8 cellular contexts compared by ENCODE assay signal in the genomic region with DNA sequence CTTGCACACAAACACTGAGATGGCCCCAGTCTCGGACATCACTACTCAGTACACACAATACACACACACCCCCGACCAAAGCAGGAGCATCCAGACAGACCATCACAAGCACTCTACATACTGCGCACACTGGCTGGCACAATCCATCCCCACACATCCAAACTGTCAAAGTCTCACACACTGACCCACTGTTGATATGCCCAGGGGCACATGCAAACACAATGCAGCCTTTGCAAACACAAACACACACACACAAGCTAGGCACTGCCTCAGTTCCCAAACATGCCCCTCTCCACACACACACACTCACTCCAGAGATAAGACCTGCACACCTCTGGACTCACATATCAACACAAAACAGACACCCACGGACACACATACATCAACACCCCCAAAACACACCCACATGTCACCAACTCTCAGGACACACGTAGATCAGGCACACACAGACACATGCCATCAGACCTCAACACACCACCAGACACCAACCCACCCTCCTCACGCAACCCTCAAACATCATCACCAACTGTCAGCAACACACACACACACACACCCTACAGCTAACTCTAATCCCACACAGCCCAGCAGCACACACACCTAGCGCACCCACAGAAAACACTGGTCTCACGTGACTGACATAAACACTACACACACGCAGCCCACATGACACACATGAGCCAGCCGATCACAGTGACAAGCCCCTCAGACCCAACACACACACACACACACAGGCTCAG. TPM values are rescaled to one million over a fixed set of nuclear protein-coding genes. Genes with fewer than 3 reads are reported as not detected.
DNase-seq lines count a peak whose midpoint lies in the region; ATAC-seq and TF ChIP-seq lines count a peak whose summit lies in the region.

No MANE protein-coding gene starts in this region.

- H3K9me3 ChIP-seq in skeletal muscle satellite cell (replicated peaks; ENCODE audit: low read length) = no peaks in the 10 kb centered on the region

- H3K27me3 Mint-ChIP-seq in stimulated activated naive CD8-positive, alpha-beta T cell treated with anti-CD3 and anti-CD28 coated beads, Interleukin-15, amount 100 ng/mL, for 72 hours = no peaks in the 10 kb centered on the region

- no peak for TF ChIP-seq CTCF in VCaP (conservative IDR thresholded peaks at IDR 0.05)

- H3K9ac ChIP-seq in skeletal muscle satellite cell (ENCODE audit: low read depth, low read length) = peak overlapping the region; percentile 92

- peaks cover 53% of the 10 kb centered on the region for H3K4me1 ChIP-seq in skeletal muscle satellite cell (ENCODE audit: control insufficient read depth, insufficient read depth, low read length)

- no peak for ATAC-seq in stimulated activated naive CD8-positive, alpha-beta T cell treated with anti-CD3 and anti-CD28 coated beads, Interleukin-15, amount 100 ng/mL, for 72 hours
- ATAC-seq in stimulated activated naive CD8-positive, alpha-beta T cell treated with anti-CD3 and anti-CD28 coated beads, Interleukin-15, Interleukin-2, amounts not matched to agents 100 U/mL and 50 U/mL, for 24 hours = no peak
- ATAC-seq in GM18870 (IDR thresholded peaks at IDR 0.05; ENCODE audit: unreplicated experiment) (no peak), GM21723 (IDR thresholded peaks at IDR 0.05; ENCODE audit: unreplicated experiment) (no peak), GM19397 (IDR thresholded peaks at IDR 0.05; ENCODE audit: unreplicated experiment) (no peak)

- peak overlapping the region; percentile 85 for H3K27ac ChIP-seq in VCaP

- peaks cover 35% of the 10 kb centered on the region for H3K4me1 Mint-ChIP-seq in stimulated activated naive CD8-positive, alpha-beta T cell treated with anti-CD3 and anti-CD28 coated beads, Interleukin-15, amount 100 ng/mL, for 72 hours

- H3K27me3 ChIP-seq in skeletal muscle satellite cell (ENCODE audit: control insufficient read depth, insufficient read depth, low read length) = no peaks in the 10 kb centered on the region

- no peak overlapping the region for H3K27ac Mint-ChIP-seq in stimulated activated naive CD8-positive, alpha-beta T cell treated with anti-CD3 and anti-CD28 coated beads, Interleukin-15, amount 100 ng/mL, for 72 hours

- H3K4me3 ChIP-seq in skeletal muscle satellite cell (ENCODE audit: low read length) = peak overlapping the region; percentile 89

- peak overlapping the region; percentile 95 for H3K4me2 ChIP-seq in skeletal muscle satellite cell (ENCODE audit: low read length)

- no peak overlapping the region for H3K4me3 Mint-ChIP-seq in stimulated activated naive CD8-positive, alpha-beta T cell treated with anti-CD3 and anti-CD28 coated beads, Interleukin-15, amount 100 ng/mL, for 72 hours

- DNase-seq in stimulated activated naive CD8-positive, alpha-beta T cell treated with anti-CD3 and anti-CD28 coated beads, Interleukin-15, amount 100 ng/mL, for 72 hours = peak; percentile 44 to 46
- DNase-seq in stimulated activated naive CD8-positive, alpha-beta T cell treated with anti-CD3 and anti-CD28 coated beads, Interleukin-15, Interleukin-2, amounts not matched to agents 100 U/mL and 50 U/mL, for 24 hours = no peak
- DNase-seq in fibroblast of peridontal ligament (ENCODE audit: extremely low read depth) = peak; percentile 46

- H3K9me3 Mint-ChIP-seq in stimulated activated naive CD8-positive, alpha-beta T cell treated with anti-CD3 and anti-CD28 coated beads, Interleukin-15, amount 100 ng/mL, for 72 hours = no peaks in the 10 kb centered on the region

- no peaks in the 10 kb centered on the region for H3K36me3 ChIP-seq in skeletal muscle satellite cell (ENCODE audit: insufficient read depth, low read length)

RNA-seq across cellular contexts. Expression of a gene that starts 1.9 kb away (rescaled TPM):
- total RNA-seq in skeletal muscle satellite cell (2012; rRNA removed) = 4.8 and 6.1 TPM in 2 replicates

RNA-seq across cellular contexts. Expression of a gene that starts 27.2 kb away (rescaled TPM):
- 6.1 and 7.6 TPM in 2 replicates for total RNA-seq in skeletal muscle satellite cell (2012; rRNA removed)

RNA-seq across cellular contexts. Expression of a gene that starts 45.6 kb away (rescaled TPM):
- total RNA-seq in skeletal muscle satellite cell (2012; rRNA removed) = 0.51 and 3.1 TPM in 2 replicates
